34 cellular contexts compared by ENCODE assay signal in the genomic region with DNA sequence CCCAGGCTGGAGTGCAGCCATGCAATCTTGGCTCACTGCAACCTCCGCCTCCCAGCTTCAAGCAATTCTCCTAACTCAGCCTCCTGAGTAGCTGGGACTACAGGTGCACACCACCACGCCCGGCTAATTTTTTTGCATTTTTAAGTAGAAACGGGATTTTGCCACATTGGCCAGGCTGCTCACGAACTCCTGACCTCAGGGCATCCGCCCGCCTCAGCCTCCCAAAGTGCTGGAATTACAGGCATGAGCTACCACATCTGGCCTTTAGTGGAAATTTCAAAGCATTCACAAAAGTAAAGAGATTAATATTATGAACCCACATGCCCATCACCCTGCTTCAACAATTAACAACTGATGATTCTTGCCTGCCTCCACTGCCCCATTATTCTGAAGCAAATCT.
"Had no signal": no experiment of that assay in that cellular context is flagged by ENCODE, and none has a peak within 500 bp of the region (broad histone marks: within the 10 kb centered on the region; RNA-seq: fewer than 3 reads in every experiment).

No MANE protein-coding gene starts in this region.

- H3K4me2 ChIP-seq: KMS-11 had no signal

- H3K27me3 ChIP-seq: MG63 had no signal

- H3K9me3 ChIP-seq: MG63 had no signal

- DNase-seq: Karpas-422, Kasumi-1, KG1, MG63, MM.1S, MV-4-11, NCI-H1048, NCI-H1092, NCI-H1092 treated with DMSO at 0.1 percent for 48 hours, NCI-H1105, NCI-H1105 treated with DMSO at 0.1 percent for 48 hours, NCI-H1417, NCI-H1417 treated with DMSO at 0.1 percent for 48 hours, NCI-H1436, NCI-H1436 treated with DMSO at 0.1 percent for 48 hours, NCI-H146, NCI-H1694, NCI-H1694 treated with DMSO at 0.1 percent for 48 hours, NCI-H187, NCI-H187 treated with DMSO at 0.1 percent for 48 hours, NCI-H1930, NCI-H2029, NCI-H2029 treated with DMSO at 0.1 percent for 48 hours, NCI-H2081, NCI-H2081 treated with DMSO at 0.1 percent for 48 hours, NCI-H2107, NCI-H2171, NCI-H2171 treated with DMSO at 0.1 percent for 48 hours, NCI-H2227 treated with DMSO at 0.1 percent for 48 hours, NCI-H226, NCI-H345, NCI-H446, NCI-H446 treated with DMSO at 0.1 percent for 48 hours had no signal

- H3K27ac ChIP-seq: KMS-11 had no signal

- H3K4me3 ChIP-seq: MG63 had no signal

- H3K9ac ChIP-seq: KMS-11 had no signal

- H3K36me3 ChIP-seq: MG63 had no signal
